In the genomic region with DNA sequence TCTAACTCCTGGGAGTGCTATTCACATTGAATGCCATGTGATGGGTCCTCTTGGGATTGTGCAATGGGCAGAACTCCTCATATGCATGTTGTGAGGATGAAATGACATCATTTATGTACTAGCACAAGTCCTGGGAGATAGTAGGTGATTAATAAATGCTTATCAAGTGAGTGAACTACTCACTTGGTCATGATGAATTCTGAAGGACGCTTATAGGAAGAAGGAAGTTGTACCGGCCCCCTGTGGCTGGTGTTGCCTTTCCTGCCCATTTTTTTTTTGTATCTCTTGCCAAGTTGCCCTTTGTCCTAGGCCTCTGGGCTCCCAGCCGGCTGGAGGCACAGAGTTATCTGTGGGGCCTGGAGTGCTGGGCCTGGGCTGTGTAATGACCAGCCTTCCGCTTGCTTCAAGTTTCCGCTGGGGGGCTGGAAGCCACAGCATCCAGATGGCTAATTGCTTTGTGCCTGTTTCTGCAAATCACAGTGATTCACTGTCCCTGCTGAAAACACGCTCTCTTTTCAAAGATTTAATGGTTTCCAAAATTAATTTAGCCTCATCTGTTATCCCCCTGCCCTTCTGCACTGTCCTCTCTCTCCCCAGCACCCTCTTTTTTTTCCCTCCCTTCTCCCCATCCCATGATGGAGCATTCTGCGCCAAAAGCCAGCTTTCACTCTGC, we compare ENCODE assay signal across 10 cellular contexts. TPM values are rescaled to one million over a fixed set of nuclear protein-coding genes. Genes with fewer than 3 reads are reported as not detected.
A peak's percentile ranks its signal among the peaks of the same experiment; 100 is the strongest.
DNase-seq lines count a peak whose midpoint lies in the region; ATAC-seq and TF ChIP-seq lines count a peak whose summit lies in the region.
"Had no signal": no experiment of that assay in that cellular context is flagged by ENCODE, and none has a peak within 500 bp of the region (broad histone marks: within the 10 kb centered on the region; RNA-seq: fewer than 3 reads in every experiment).

No MANE protein-coding gene starts in this region.

- H3K36me3 Mint-ChIP-seq in T-helper 17 cell (ENCODE audit: low read depth), result no peaks in the 10 kb centered on the region
- H3K36me3 Mint-ChIP-seq: stimulated activated naive B cell treated with anti-CD40 and anti-IgM and Interleukin-4, amounts not matched to agents 10 μg/mL and 1 μg/mL and 100 μg/mL, for 72 hours had no signal

- H3K4me3 ChIP-seq in AG04450 (ENCODE audit: low read depth, low read length), result no peak overlapping the region
- H3K4me3 ChIP-seq in epithelial cell of esophagus (ENCODE audit: low read length), result no peak overlapping the region
- H3K4me3 ChIP-seq in mucosa of descending colon, result no peak overlapping the region

- POLR2A ChIA-PET in AG04450 (lab: Yijun Ruan, JAX), result interaction anchor here (0.9 kb wide), 1 partner anchor 18 kb away, joined by 3 read pairs; no protein-coding TSS in a partner anchor

- CTCF ChIA-PET in AG04450 (lab: Charles Lee), result interaction anchor here (2.5 kb wide), 1 partner anchor 15 kb away, joined by 10 read pairs; no protein-coding TSS in a partner anchor

- H3K4me3 Mint-ChIP-seq in T-helper 17 cell, result no peak overlapping the region
- H3K4me3 Mint-ChIP-seq: stimulated activated naive B cell treated with anti-CD40 and anti-IgM and Interleukin-4, amounts not matched to agents 10 μg/mL and 1 μg/mL and 100 μg/mL, for 72 hours had no signal

- no peak overlapping the region for H3K27ac Mint-ChIP-seq in T-helper 17 cell
- H3K27ac Mint-ChIP-seq: stimulated activated naive B cell treated with anti-CD40 and anti-IgM and Interleukin-4, amounts not matched to agents 10 μg/mL and 1 μg/mL and 100 μg/mL, for 72 hours had no signal

- H3K27me3 Mint-ChIP-seq in T-helper 17 cell, result peaks cover 11% of the 10 kb centered on the region

- H3K4me1 Mint-ChIP-seq in T-helper 17 cell, result peaks cover 6% of the 10 kb centered on the region

- TF ChIP-seq CTCF in AG04450 (IDR thresholded peaks at IDR 0.05; ENCODE audit: low read depth, low read length) (no peak), epithelial cell of esophagus (IDR thresholded peaks at IDR 0.05; ENCODE audit: insufficient read depth, low read depth, low read length, missing control alignments) (no peak), mucosa of descending colon (IDR thresholded peaks at IDR 0.05) (no peak)

- DNase-seq in AG04450 (ENCODE audit: low read depth, low spot score) (peak; percentile 7), NCI-H226 (peak; percentile 88), epithelial cell of esophagus (ENCODE audit: low read depth) (peak; percentile 93), mucosa of descending colon (no peak), T-helper 17 cell (no peak), retina (no peak), caudate nucleus (lab: John Stamatoyannopoulos, UW) (no peak), A172 (ENCODE audit: low spot score) (no peak)
- DNase-seq: erythroblast; stimulated activated naive B cell treated with anti-CD40 and anti-IgM and Interleukin-4, amounts not matched to agents 10 μg/mL and 1 μg/mL and 100 μg/mL, for 72 hours had no signal

- H3K27me3 ChIP-seq in AG04450 (ENCODE audit: control insufficient read depth, insufficient read depth, low read length), result no peaks in the 10 kb centered on the region

- ATAC-seq in mucosa of descending colon, result peak; percentile 52
- ATAC-seq in T-helper 17 cell, result no peak
- ATAC-seq: stimulated activated naive B cell treated with anti-CD40 and anti-IgM and Interleukin-4, amounts not matched to agents 10 μg/mL and 1 μg/mL and 100 μg/mL, for 72 hours had no signal

- no peaks in the 10 kb centered on the region for H3K36me3 ChIP-seq in mucosa of descending colon (ENCODE audit: low read depth)

- peaks cover 4% of the 10 kb centered on the region for H3K4me1 ChIP-seq in mucosa of descending colon (ENCODE audit: low read depth)

- no peak overlapping the region for H3K27ac ChIP-seq in AG04450 (ENCODE audit: low read depth, low read length)
- H3K27ac ChIP-seq in caudate nucleus (ENCODE audit: low read depth, low read length), result no peak overlapping the region

- no peaks in the 10 kb centered on the region; the same call in 1 of the 2 replicates for H3K9me3 ChIP-seq in AG04450 (ENCODE audit: control insufficient read depth, insufficient read depth, low read length)
- H3K9me3 ChIP-seq in mucosa of descending colon, result no peaks in the 10 kb centered on the region
- H3K9me3 ChIP-seq in T-helper 17 cell (ENCODE audit: control insufficient read depth, low read length, poor library complexity, severe bottlenecking), result no peaks in the 10 kb centered on the region

- intact Hi-C loops in mucosa of descending colon (cut with DNase I, micrococcal nuclease), result no loop called here

RNA-seq across cellular contexts. Expression of gene MRPL33, which starts 33.7 kb away (rescaled TPM):
- 97.7 and 137 TPM in 2 replicates for polyA plus RNA-seq in AG04450 (2011; rRNA removed)
- polyA minus RNA-seq in AG04450 (2011; rRNA and poly(A)+ RNA removed), result 13.0 and 20.2 TPM in 2 replicates
- total RNA-seq in mucosa of descending colon (10 to 100 TPM; 43.4 to 88.2 (median 53.8) TPM), T-helper 17 cell (10 to 100 TPM; 24.6 to 38.9 TPM)
- 228 and 237 TPM in 2 replicates for total RNA-seq in A172 (2014; rRNA removed; shearing (Covaris generic))

Comparison
In these comparisons a context has a peak if more than half of its experiments do, and no peak if none do; other contexts are left out.
1. DNase-seq: peak in AG04450 (single experiment), NCI-H226 (single experiment) and epithelial cell of esophagus (single experiment); none in mucosa of descending colon (0 of 3), T-helper 17 cell (0 of 3), retina (single experiment), caudate nucleus (0 of 61) and A172 (single experiment).